In the genomic region with DNA sequence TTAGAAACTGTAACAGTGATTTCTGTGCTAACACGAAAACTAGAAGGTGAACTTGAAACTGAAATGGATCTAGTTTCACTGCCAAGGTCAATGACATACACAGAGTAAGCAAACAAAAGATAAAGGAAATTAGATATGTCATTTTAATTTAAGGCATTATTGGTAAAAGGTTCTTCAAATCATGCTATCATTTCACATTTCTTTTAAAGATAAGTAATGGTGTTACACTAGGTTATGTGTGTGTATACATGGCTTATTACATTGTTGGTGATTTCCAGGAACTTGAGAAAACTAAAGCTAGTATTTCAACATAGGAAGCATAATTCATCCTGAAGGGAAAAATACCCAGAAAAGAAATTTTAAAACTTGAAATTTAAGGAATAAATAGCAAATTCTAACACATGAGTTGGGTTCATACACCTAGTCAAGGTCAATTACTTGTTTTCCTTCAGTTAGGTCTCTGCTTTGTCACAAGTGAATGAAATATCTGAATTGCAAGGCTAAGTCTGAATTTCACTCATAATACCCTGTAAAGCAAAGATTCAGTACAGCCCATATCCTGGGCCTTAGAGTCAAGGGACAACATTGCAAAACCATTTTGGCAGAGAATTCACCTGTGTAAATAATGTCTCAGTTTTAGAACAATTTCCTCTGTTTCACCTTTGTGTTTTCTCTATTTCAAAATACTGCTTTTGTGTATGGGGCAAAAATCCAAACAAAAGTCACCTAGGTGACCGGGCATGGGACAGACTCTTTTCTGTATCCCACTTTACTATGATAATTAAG, we compare ENCODE assay signal across 10 cellular contexts.
A peak's percentile ranks its signal among the peaks of the same experiment; 100 is the strongest.
DNase-seq lines count a peak whose midpoint lies in the region; ATAC-seq and TF ChIP-seq lines count a peak whose summit lies in the region.
"Had no signal": no experiment of that assay in that cellular context is flagged by ENCODE, and none has a peak within 500 bp of the region (broad histone marks: within the 10 kb centered on the region; RNA-seq: fewer than 3 reads in every experiment).

No MANE protein-coding gene starts in this region.

- H3K9me3 ChIP-seq in right cardiac atrium (ENCODE audit: control insufficient read depth, low read length) = no peaks in the 10 kb centered on the region
- H3K9me3 ChIP-seq in MG63 = no peaks in the 10 kb centered on the region
- H3K9me3 ChIP-seq in SJCRH30 (replicated peaks) = no peaks in the 10 kb centered on the region

- H3K27me3 Mint-ChIP-seq in GM23338 (ENCODE audit: insufficient read depth, low read depth, poor library complexity) = no peaks in the 10 kb centered on the region
- H3K27me3 Mint-ChIP-seq: activated B cell treated with CpG ODN at 0.5 μM for 24 hours had no signal

- ATAC-seq in GM23338 = no peak
- peak; percentile 51 to 60 for ATAC-seq in right cardiac atrium

- H3K9me3 Mint-ChIP-seq in GM23338 = no peaks in the 10 kb centered on the region
- H3K9me3 Mint-ChIP-seq: activated B cell treated with CpG ODN at 0.5 μM for 24 hours had no signal

- 77% methylated on average over 2 of the region's 2 CpGs for WGBS in right cardiac atrium

- H3F3A ChIP-seq in GM23338 (replicated peaks; ENCODE audit: low read depth) = no peaks in the 10 kb centered on the region

- H4K20me1 ChIP-seq in GM23338 (replicated peaks; ENCODE audit: insufficient read depth) = no peaks in the 10 kb centered on the region

- DNase-seq in COR-L47 (lab: John Stamatoyannopoulos, UW) (peak; percentile 67), GM23338 (ENCODE audit: low spot score) (no peak), NCI-H774 (lab: John Stamatoyannopoulos, UW) (peak; percentile 82), right cardiac atrium (no peak), DMS79 (lab: John Stamatoyannopoulos, UW) (no peak), RPMI8226 (no peak), MG63 (no peak), SJCRH30 (no peak)
- DNase-seq: activated B cell treated with CpG ODN at 0.5 μM for 24 hours, GOT3 had no signal

- no peaks in the 10 kb centered on the region for H3K36me3 Mint-ChIP-seq in GM23338 (ENCODE audit: low read depth)

- no peaks in the 10 kb centered on the region for H3K27me3 ChIP-seq in GM23338 (ENCODE audit: insufficient read depth)
- H3K27me3 ChIP-seq in right cardiac atrium (ENCODE audit: control insufficient read depth, insufficient read depth) = no peaks in the 10 kb centered on the region
- H3K27me3 ChIP-seq in MG63 = no peaks in the 10 kb centered on the region
- H3K27me3 ChIP-seq in SJCRH30 = no peaks in the 10 kb centered on the region

- intact Hi-C loops in right cardiac atrium (cut with DNase I) = no loop called here

- H3K4me1 ChIP-seq in GM23338 (ENCODE audit: insufficient read depth) = peaks cover 49% of the 10 kb centered on the region
- H3K4me1 ChIP-seq in right cardiac atrium (ENCODE audit: control insufficient read depth, insufficient read depth, low read length) = no peaks in the 10 kb centered on the region
- H3K4me1 ChIP-seq in SJCRH30 = no peaks in the 10 kb centered on the region

- TF ChIP-seq CTCF in GM23338 (conservative IDR thresholded peaks at IDR 0.05; ENCODE audit: low read depth in 2 of 2) = no peak

- H3K36me3 ChIP-seq in GM23338 (ENCODE audit: insufficient read depth) = no peaks in the 10 kb centered on the region
- H3K36me3 ChIP-seq in MG63 = no peaks in the 10 kb centered on the region
- no peaks in the 10 kb centered on the region for H3K36me3 ChIP-seq in SJCRH30

- H3K27ac Mint-ChIP-seq in GM23338 = peak overlapping the region; percentile 80; the same call in 1 of the 2 replicates
- H3K27ac Mint-ChIP-seq: activated B cell treated with CpG ODN at 0.5 μM for 24 hours had no signal

- no peak overlapping the region for H3K4me3 ChIP-seq in GM23338
- no peak overlapping the region for H3K4me3 ChIP-seq in right cardiac atrium (ENCODE audit: low read length)
- H3K4me3 ChIP-seq in MG63 = no peak overlapping the region
- H3K4me3 ChIP-seq in SJCRH30 = no peak overlapping the region

- 0 out of 2 replicates have a peak overlapping the region, but pooled peaks have one; percentile 3 for H3K4me2 ChIP-seq in GM23338

- no peaks in the 10 kb centered on the region for H3K9me2 ChIP-seq in GM23338 (ENCODE audit: insufficient read depth)

- H3K27ac ChIP-seq in GM23338 (ENCODE audit: low read depth) (no peak overlapping the region), right cardiac atrium (ENCODE audit: low read length) (no peak overlapping the region), SJCRH30 (no peak overlapping the region)

- no peak overlapping the region for H3K4me3 Mint-ChIP-seq in GM23338
- H3K4me3 Mint-ChIP-seq: activated B cell treated with CpG ODN at 0.5 μM for 24 hours had no signal

- H3K4me1 Mint-ChIP-seq in GM23338 = peaks cover 40% of the 10 kb centered on the region
- H3K4me1 Mint-ChIP-seq: activated B cell treated with CpG ODN at 0.5 μM for 24 hours had no signal

- H2AFZ ChIP-seq in GM23338 = no peak overlapping the region

- no peaks in the 10 kb centered on the region for H3K79me2 ChIP-seq in GM23338 (replicated peaks; ENCODE audit: insufficient read depth)

TF ChIP-seq in GM23338, 12 proteins besides CTCF, POLR2A, EP300 and RAD21 (continues in another document):
- TF ChIP-seq CREB1 (CRISPR knock-in tag; IDR thresholded peaks at IDR 0.05; ENCODE audit: low read depth) = no peak
- TF ChIP-seq EZH2 (IDR thresholded peaks at IDR 0.05; ENCODE audit: low read depth, unreplicated experiment) = no peak
- TF ChIP-seq STAT1 (IDR thresholded peaks at IDR 0.05; ENCODE audit: unreplicated experiment) = no peak
- TF ChIP-seq, protein P1, sequence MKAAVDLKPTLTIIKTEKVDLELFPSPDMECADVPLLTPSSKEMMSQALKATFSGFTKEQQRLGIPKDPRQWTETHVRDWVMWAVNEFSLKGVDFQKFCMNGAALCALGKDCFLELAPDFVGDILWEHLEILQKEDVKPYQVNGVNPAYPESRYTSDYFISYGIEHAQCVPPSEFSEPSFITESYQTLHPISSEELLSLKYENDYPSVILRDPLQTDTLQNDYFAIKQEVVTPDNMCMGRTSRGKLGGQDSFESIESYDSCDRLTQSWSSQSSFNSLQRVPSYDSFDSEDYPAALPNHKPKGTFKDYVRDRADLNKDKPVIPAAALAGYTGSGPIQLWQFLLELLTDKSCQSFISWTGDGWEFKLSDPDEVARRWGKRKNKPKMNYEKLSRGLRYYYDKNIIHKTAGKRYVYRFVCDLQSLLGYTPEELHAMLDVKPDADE (IDR thresholded peaks at IDR 0.05) = no peak
- TF ChIP-seq EZH2phosphoT487 (IDR thresholded peaks at IDR 0.05; ENCODE audit: unreplicated experiment) = no peak
- TF ChIP-seq ZNF331 (CRISPR knock-in tag; IDR thresholded peaks at IDR 0.05; ENCODE audit: low read depth) = no peak
- TF ChIP-seq, protein P2, sequence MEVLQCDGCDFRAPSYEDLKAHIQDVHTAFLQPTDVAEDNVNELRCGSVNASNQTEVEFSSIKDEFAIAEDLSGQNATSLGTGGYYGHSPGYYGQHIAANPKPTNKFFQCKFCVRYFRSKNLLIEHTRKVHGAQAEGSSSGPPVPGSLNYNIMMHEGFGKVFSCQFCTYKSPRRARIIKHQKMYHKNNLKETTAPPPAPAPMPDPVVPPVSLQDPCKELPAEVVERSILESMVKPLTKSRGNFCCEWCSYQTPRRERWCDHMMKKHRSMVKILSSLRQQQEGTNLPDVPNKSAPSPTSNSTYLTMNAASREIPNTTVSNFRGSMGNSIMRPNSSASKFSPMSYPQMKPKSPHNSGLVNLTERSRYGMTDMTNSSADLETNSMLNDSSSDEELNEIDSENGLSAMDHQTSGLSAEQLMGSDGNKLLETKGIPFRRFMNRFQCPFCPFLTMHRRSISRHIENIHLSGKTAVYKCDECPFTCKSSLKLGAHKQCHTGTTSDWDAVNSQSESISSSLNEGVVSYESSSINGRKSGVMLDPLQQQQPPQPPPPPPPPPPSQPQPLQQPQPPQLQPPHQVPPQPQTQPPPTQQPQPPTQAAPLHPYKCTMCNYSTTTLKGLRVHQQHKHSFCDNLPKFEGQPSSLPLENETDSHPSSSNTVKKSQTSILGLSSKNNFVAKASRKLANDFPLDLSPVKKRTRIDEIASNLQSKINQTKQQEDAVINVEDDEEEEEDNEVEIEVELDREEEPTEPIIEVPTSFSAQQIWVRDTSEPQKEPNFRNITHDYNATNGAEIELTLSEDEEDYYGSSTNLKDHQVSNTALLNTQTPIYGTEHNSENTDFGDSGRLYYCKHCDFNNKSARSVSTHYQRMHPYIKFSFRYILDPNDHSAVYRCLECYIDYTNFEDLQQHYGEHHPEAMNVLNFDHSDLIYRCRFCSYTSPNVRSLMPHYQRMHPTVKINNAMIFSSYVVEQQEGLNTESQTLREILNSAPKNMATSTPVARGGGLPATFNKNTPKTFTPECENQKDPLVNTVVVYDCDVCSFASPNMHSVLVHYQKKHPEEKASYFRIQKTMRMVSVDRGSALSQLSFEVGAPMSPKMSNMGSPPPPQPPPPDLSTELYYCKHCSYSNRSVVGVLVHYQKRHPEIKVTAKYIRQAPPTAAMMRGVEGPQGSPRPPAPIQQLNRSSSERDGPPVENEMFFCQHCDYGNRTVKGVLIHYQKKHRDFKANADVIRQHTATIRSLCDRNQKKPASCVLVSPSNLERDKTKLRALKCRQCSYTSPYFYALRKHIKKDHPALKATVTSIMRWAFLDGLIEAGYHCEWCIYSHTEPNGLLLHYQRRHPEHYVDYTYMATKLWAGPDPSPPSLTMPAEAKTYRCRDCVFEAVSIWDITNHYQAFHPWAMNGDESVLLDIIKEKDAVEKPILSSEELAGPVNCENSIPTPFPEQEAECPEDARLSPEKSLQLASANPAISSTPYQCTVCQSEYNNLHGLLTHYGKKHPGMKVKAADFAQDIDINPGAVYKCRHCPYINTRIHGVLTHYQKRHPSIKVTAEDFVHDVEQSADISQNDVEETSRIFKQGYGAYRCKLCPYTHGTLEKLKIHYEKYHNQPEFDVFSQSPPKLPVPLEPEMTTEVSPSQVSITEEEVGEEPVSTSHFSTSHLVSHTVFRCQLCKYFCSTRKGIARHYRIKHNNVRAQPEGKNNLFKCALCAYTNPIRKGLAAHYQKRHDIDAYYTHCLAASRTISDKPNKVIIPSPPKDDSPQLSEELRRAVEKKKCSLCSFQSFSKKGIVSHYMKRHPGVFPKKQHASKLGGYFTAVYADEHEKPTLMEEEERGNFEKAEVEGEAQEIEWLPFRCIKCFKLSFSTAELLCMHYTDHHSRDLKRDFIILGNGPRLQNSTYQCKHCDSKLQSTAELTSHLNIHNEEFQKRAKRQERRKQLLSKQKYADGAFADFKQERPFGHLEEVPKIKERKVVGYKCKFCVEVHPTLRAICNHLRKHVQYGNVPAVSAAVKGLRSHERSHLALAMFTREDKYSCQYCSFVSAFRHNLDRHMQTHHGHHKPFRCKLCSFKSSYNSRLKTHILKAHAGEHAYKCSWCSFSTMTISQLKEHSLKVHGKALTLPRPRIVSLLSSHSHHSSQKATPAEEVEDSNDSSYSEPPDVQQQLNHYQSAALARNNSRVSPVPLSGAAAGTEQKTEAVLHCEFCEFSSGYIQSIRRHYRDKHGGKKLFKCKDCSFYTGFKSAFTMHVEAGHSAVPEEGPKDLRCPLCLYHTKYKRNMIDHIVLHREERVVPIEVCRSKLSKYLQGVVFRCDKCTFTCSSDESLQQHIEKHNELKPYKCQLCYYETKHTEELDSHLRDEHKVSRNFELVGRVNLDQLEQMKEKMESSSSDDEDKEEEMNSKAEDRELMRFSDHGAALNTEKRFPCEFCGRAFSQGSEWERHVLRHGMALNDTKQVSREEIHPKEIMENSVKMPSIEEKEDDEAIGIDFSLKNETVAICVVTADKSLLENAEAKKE (CRISPR knock-in tag; IDR thresholded peaks at IDR 0.05) = no peak
- TF ChIP-seq JUNB (IDR thresholded peaks at IDR 0.05; ENCODE audit: unreplicated experiment) = no peak

Comparison
In these comparisons a context has a peak if more than half of its experiments do, and no peak if none do; other contexts are left out.
1. DNase-seq: peak in COR-L47 (single experiment) and NCI-H774 (single experiment); none in GM23338 (single experiment), right cardiac atrium (0 of 3), DMS79 (single experiment), RPMI8226 (single experiment), MG63 (single experiment) and SJCRH30 (0 of 2).